Comparison of ENCODE assay signal across 8 cellular contexts in the genomic region with DNA sequence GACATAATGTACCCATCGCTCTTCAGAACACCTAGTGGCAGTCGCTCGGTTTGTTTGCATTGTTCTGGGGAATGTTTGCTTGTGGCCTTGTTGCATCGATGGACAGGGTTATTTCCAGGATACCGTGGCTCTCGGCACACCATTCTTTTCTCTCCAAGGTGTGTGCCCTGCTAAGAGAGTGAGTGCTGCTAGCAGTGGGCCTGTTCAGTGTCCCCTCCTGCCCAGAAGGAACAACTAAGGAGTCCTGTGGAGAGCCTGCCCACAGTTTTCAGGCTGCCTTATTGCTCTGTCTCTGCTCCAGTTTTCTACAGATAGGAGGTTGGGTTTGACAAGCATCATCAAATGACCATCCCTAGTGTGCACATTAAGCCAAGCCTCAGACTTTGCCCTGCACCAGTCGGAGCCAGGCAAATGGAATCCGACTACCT. TPM values are rescaled to one million over a fixed set of nuclear protein-coding genes. Genes with fewer than 3 reads are reported as not detected.
DNase-seq lines count a peak whose midpoint lies in the region; TF ChIP-seq lines count a peak whose summit lies in the region.

No MANE protein-coding gene starts in this region.

- H2BK5ac ChIP-seq in neuronal stem cell (ENCODE audit: low read length), result no peak overlapping the region

- no CpG with 5 or more reads among the region's 8 CpGs for WGBS in neuronal stem cell (ENCODE audit: extremely low coverage in 2 of 2, insufficient read length in 2 of 2, insufficient replicate concordance in 1 of 2), 2 donors

- peak overlapping the region; percentile 95; the same call in 1 of the 2 replicates for H3K9ac ChIP-seq in MM.1S (ENCODE audit: low read length)
- peak overlapping the region; percentile 15 for H3K9ac ChIP-seq in endocrine pancreas (ENCODE audit: control insufficient read depth, insufficient read depth, low read length)
- no peak overlapping the region for H3K9ac ChIP-seq in neuronal stem cell (ENCODE audit: low read depth, low read length, poor library complexity)

- peak overlapping the region; percentile 5 to 86 for H3K4me3 Mint-ChIP-seq in CD14-positive monocyte

- no peaks in the 10 kb centered on the region for H3K27me3 ChIP-seq in MM.1S (replicated peaks; ENCODE audit: insufficient read depth, low read length)
- H3K27me3 ChIP-seq in endocrine pancreas (ENCODE audit: control insufficient read depth, insufficient read depth, low read length), result no peaks in the 10 kb centered on the region
- peaks cover 0 to 12% (median 12%) of the 10 kb centered on the region in 3 experiments for H3K27me3 ChIP-seq in neuronal stem cell (ENCODE audit: control insufficient read depth in 3 of 3, insufficient read depth in 3 of 3, low read depth in 1 of 3, low read length in 3 of 3)

- H3K36me3 Mint-ChIP-seq in CD14-positive monocyte, result peaks cover 8 to 17% of the 10 kb centered on the region in 2 donors

- H3K36me3 ChIP-seq in MM.1S (replicated peaks; ENCODE audit: insufficient read depth, low read length) (no peaks in the 10 kb centered on the region), endocrine pancreas (ENCODE audit: control insufficient read depth, insufficient read depth, low read length) (no peaks in the 10 kb centered on the region), neuronal stem cell (replicated peaks in 1 of 2; ENCODE audit: control insufficient read depth in 2 of 2, insufficient read depth in 2 of 2, low read length in 2 of 2) (no peaks in the 10 kb centered on the region)

- DNase-seq in CD14-positive monocyte (ENCODE audit: low spot score), result no peak
- no peak for DNase-seq in MM.1S
- DNase-seq in neuronal stem cell (ENCODE audit: low spot score), result no peak
- DNase-seq in ecto neural progenitor cell (ENCODE audit: low spot score), result no peak
- DNase-seq in NCI-H345 (lab: John Stamatoyannopoulos, UW), result no peak
- DNase-seq in NCI-H2107 treated with DMSO at 0.1 percent for 48 hours (lab: John Stamatoyannopoulos, UW; ENCODE audit: unreplicated experiment), result no peak
- DNase-seq in GM10248 (ENCODE audit: extremely low spot score), result no peak

- peaks cover 48% of the 10 kb centered on the region for H3K79me2 ChIP-seq in MM.1S (ENCODE audit: low read length)

- H3K4me1 ChIP-seq in MM.1S (ENCODE audit: low read length), result peaks cover 53% of the 10 kb centered on the region
- peaks cover 25% of the 10 kb centered on the region for H3K4me1 ChIP-seq in endocrine pancreas (ENCODE audit: control insufficient read depth, insufficient read depth, low read length)
- H3K4me1 ChIP-seq in neuronal stem cell (ENCODE audit: control insufficient read depth in 2 of 2, insufficient read depth in 1 of 2, low read depth in 1 of 2, low read length in 2 of 2), result peaks cover 6 to 7% of the 10 kb centered on the region in 2 donors

- H3K27ac Mint-ChIP-seq in CD14-positive monocyte, result peak overlapping the region in 3 of 7 donors; percentile 19 to 90 (median 67)

- no peak overlapping the region for H3K18ac ChIP-seq in neuronal stem cell (ENCODE audit: low read length)

- no peak overlapping the region for H2BK120ac ChIP-seq in neuronal stem cell (ENCODE audit: low read depth, low read length)

- no peak overlapping the region for H2AFZ ChIP-seq in MM.1S (ENCODE audit: low read length)
- H2AFZ ChIP-seq in neuronal stem cell (ENCODE audit: low read length), result no peak overlapping the region

- H4K91ac ChIP-seq in neuronal stem cell (ENCODE audit: low read depth, low read length, poor library complexity), result no peak overlapping the region

- TF ChIP-seq CTCF in CD14-positive monocyte (IDR thresholded peaks at IDR 0.05) (no peak), MM.1S (IDR thresholded peaks at IDR 0.05; ENCODE audit: low read length) (no peak), GM10248 (IDR thresholded peaks at IDR 0.05; ENCODE audit: control extremely low read depth, extremely low read depth, low read depth, missing control alignments) (no peak)

- H3F3A ChIP-seq in MM.1S (ENCODE audit: insufficient read depth, low read length), result peaks cover 27% of the 10 kb centered on the region

- no peaks in the 10 kb centered on the region for H3K9me2 ChIP-seq in MM.1S (replicated peaks; ENCODE audit: insufficient read depth, low read length)

- peak overlapping the region; percentile 97 for H3K4me3 ChIP-seq in MM.1S (ENCODE audit: low read length)
- H3K4me3 ChIP-seq in endocrine pancreas (ENCODE audit: control insufficient read depth, insufficient read depth, low read length), result peak overlapping the region; percentile 71
- peak overlapping the region in 1 of 2 donors; percentile 70 for H3K4me3 ChIP-seq in neuronal stem cell (ENCODE audit: low read length in 2 of 2)

- H3K4me1 Mint-ChIP-seq in CD14-positive monocyte, result peaks cover 49% of the 10 kb centered on the region

- H3K4me2 ChIP-seq in MM.1S (ENCODE audit: low read depth, low read length) (peak overlapping the region; percentile 91), neuronal stem cell (ENCODE audit: insufficient read depth, low read length, poor library complexity, severe bottlenecking) (peak overlapping the region; percentile 92)

- H2BK15ac ChIP-seq in neuronal stem cell (ENCODE audit: low read length), result no peak overlapping the region

- POLR2A ChIA-PET in GM10248 (lab: Yijun Ruan, JAX), result interaction anchor here (0.6 kb wide), 1 partner anchor 38 kb away, joined by 5 read pairs; no protein-coding TSS in a partner anchor

- H3K14ac ChIP-seq in neuronal stem cell (ENCODE audit: low read length), result no peak overlapping the region

- peaks cover 2% of the 10 kb centered on the region for H3K79me1 ChIP-seq in neuronal stem cell (ENCODE audit: low read depth, low read length)

- peaks cover 3 to 11% (median 4%) of the 10 kb centered on the region in 3 donors for H3K27me3 Mint-ChIP-seq in CD14-positive monocyte (ENCODE audit: low read depth in 3 of 3)

- H3K9me3 ChIP-seq in MM.1S (replicated peaks; ENCODE audit: insufficient read depth, low read length) (no peaks in the 10 kb centered on the region), endocrine pancreas (ENCODE audit: control insufficient read depth, low read length) (no peaks in the 10 kb centered on the region), neuronal stem cell (replicated peaks in 1 of 2; ENCODE audit: control insufficient read depth in 2 of 2, insufficient read depth in 1 of 2, low read depth in 1 of 2, low read length in 2 of 2) (no peaks in the 10 kb centered on the region)

- intact Hi-C loops in CD14-positive monocyte (cut with micrococcal nuclease), result loop anchor here (5.0 kb wide), 3 partner anchors 41 to 274 kb away; a partner anchor contains a TSS

- no peak overlapping the region for H2BK12ac ChIP-seq in neuronal stem cell (ENCODE audit: low read length)

- no peak overlapping the region for H3K27ac ChIP-seq in MM.1S (ENCODE audit: low read length)
- no peak overlapping the region for H3K27ac ChIP-seq in neuronal stem cell (replicated peaks; ENCODE audit: low read length)

- CTCF ChIA-PET in GM10248 (lab: Yijun Ruan, JAX), result no interaction called here

- H4K8ac ChIP-seq in neuronal stem cell (ENCODE audit: low read depth, low read length), result no peak overlapping the region

- H3K9me3 Mint-ChIP-seq in CD14-positive monocyte, result no peaks in the 10 kb centered on the region

- H2AK5ac ChIP-seq in neuronal stem cell (ENCODE audit: low read depth, low read length), result no peak overlapping the region

- no peak overlapping the region for H3K4ac ChIP-seq in neuronal stem cell (ENCODE audit: low read length)

- H3K23ac ChIP-seq in neuronal stem cell (ENCODE audit: low read depth, low read length, poor library complexity), result no peak overlapping the region

- H4K20me1 ChIP-seq in MM.1S (ENCODE audit: insufficient read depth, low read length), result 0 out of 2 replicates have a peak, but pooled peaks cover 2% of the 10 kb centered on the region

RNA-seq across cellular contexts. Expression of a gene that starts 1.4 kb away (rescaled TPM):
- polyA plus RNA-seq in CD14-positive monocyte, result 1 to 10 TPM; 5.1 to 7.2 TPM
- polyA plus RNA-seq in neuronal stem cell (2013, experiment 1 of 2), result 7.4 TPM
- polyA plus RNA-seq in neuronal stem cell (2013, experiment 2 of 2), result 7.4 TPM

RNA-seq across cellular contexts. Expression of a gene that starts 36.8 kb away (rescaled TPM):
- polyA plus RNA-seq in CD14-positive monocyte, result not detected
- 13.4 TPM for polyA plus RNA-seq in neuronal stem cell (2013, experiment 1 of 2)
- 11.6 TPM for polyA plus RNA-seq in neuronal stem cell (2013, experiment 2 of 2)

RNA-seq across cellular contexts. Expression of a gene that starts 43.7 kb away (rescaled TPM):
- 10 to 100 TPM; 12.8 to 14.0 TPM for polyA plus RNA-seq in CD14-positive monocyte
- polyA plus RNA-seq in neuronal stem cell (2013, experiment 1 of 2), result 6.9 TPM
- polyA plus RNA-seq in neuronal stem cell (2013, experiment 2 of 2), result 7.0 TPM

RNA-seq across cellular contexts. Expression of a gene that starts 58.4 kb away (rescaled TPM):
- not detected for polyA plus RNA-seq in CD14-positive monocyte
- 0.95 TPM for polyA plus RNA-seq in neuronal stem cell (2013, experiment 1 of 2)
- 0.93 TPM for polyA plus RNA-seq in neuronal stem cell (2013, experiment 2 of 2)
